In genomic region chr7:2241580-2242540, GRCh38 we compare ENCODE assay signal across 8 cellular contexts. TPM values are rescaled to one million over a fixed set of nuclear protein-coding genes. Genes with fewer than 3 reads are reported as not detected.
A peak's percentile ranks its signal among the peaks of the same experiment; 100 is the strongest.
DNase-seq lines count a peak whose midpoint lies in the region; ATAC-seq and TF ChIP-seq lines count a peak whose summit lies in the region.

TSS of gene MRM2 (minus strand) at chr7:2242205. CDS start at chr7:2242169, 36 bp downstream.
TSS of gene NUDT1 (plus strand) at chr7:2242226. CDS start at chr7:2244575, 2,349 bp downstream.

- H3K4me1 ChIP-seq in ACC112 (ENCODE audit: control insufficient read depth, insufficient read depth, low read length, unreplicated experiment): peaks cover 9% of the 10 kb centered on the region

- ATAC-seq in HG03095 (IDR thresholded peaks at IDR 0.05; ENCODE audit: unreplicated experiment) (peak; percentile 53), left lobe of liver (peak; percentile 97)

- H3K36me3 ChIP-seq in ACC112 (ENCODE audit: insufficient read depth, low read length): 0 out of 2 replicates have a peak, but pooled peaks cover 6% of the 10 kb centered on the region

- H3K27me3 ChIP-seq in ACC112 (ENCODE audit: insufficient read depth, low read length): no peaks in the 10 kb centered on the region

- peak within 1 kb of the TSS; percentile 59 for H2AFZ ChIP-seq in ACC112 (ENCODE audit: low read length, unreplicated experiment)

- H3K4me3 ChIP-seq in ACC112 (ENCODE audit: low read depth, low read length): peak within 1 kb of the TSS; percentile 80

- H3K79me2 ChIP-seq in ACC112 (ENCODE audit: control insufficient read depth, insufficient read depth, low read length, unreplicated experiment): peaks cover 21% of the 10 kb centered on the region

- DNase-seq in NCI-H446 treated with DMSO at 0.1 percent for 48 hours (lab: John Stamatoyannopoulos, UW) (peak; percentile 56), dedifferentiated amniotic fluid mesenchymal stem cell (ENCODE audit: extremely low spot score) (peak; percentile 50), left lobe of liver (ENCODE audit: low spot score) (peak; percentile 89)
- DNase-seq in activated CD4-positive, alpha-beta T cell treated with anti-CD3 and anti-CD28 coated beads for 48 hours: peak; percentile 84
- DNase-seq in stimulated activated CD4-positive, alpha-beta T cell treated with anti-CD3 and anti-CD28 coated beads, Interleukin-1b, Interleukin-23, amount 100 ng/mL, for 48 hours: peak; percentile 75

- H3K27ac ChIP-seq in ACC112 (ENCODE audit: low read depth, low read length): peak within 1 kb of the TSS; percentile 58

- TF ChIP-seq POLR2A in GM18526 (IDR thresholded peaks at IDR 0.05; ENCODE audit: extremely low read depth, insufficient read length): peak; percentile 96

RNA-seq across cellular contexts. Expression of gene MRM2, which starts in this region (rescaled TPM):
- total RNA-seq in left lobe of liver: 12.2 TPM

RNA-seq across cellular contexts. Expression of gene NUDT1, which starts in this region (rescaled TPM):
- 2.2 TPM for total RNA-seq in left lobe of liver

Comparison
In these comparisons a context has a peak if more than half of its experiments do, and no peak if none do; other contexts are left out.
1. Peak in every context shown above with its lines: DNase-seq, ATAC-seq, H3K4me3 ChIP-seq and H3K27ac ChIP-seq.